ENCODE assay signal across 8 cellular contexts in the genomic region with DNA sequence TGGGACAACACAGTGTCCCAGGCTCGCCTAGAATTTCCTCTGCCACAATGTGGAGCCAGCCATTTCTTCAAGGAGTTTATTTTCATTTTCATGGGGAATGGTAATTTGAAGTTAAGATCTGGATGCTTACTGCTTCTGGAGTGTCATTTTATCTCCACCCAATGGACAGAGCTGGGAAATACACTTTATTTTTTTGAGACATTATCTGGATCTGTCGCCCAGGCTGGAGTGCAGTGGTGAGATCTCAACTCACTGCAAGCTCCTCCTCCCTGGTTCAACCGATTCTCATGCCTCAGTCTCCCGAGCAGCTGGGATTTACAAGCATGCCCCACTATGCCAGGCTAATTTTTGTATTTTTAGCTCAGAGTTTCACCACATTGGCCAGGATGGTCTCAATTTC. TPM values are rescaled to one million over a fixed set of nuclear protein-coding genes. Genes with fewer than 3 reads are reported as not detected.
A peak's percentile ranks its signal among the peaks of the same experiment; 100 is the strongest.
DNase-seq lines count a peak whose midpoint lies in the region; ATAC-seq and TF ChIP-seq lines count a peak whose summit lies in the region.

No MANE protein-coding gene starts in this region.

- in situ Hi-C loops in brain microvascular endothelial cell (cut with HindIII; ENCODE audit: low pct_ligation_motif_present, low sequenced_read_pairs) = no loop called here

- no peaks in the 10 kb centered on the region for H3K9me3 ChIP-seq in spleen

- H3K36me3 Mint-ChIP-seq in immature natural killer cell = peaks cover 0 to 4% (median 0%) of the 10 kb centered on the region in 3 donors

- no peaks in the 10 kb centered on the region for H3K9me3 Mint-ChIP-seq in immature natural killer cell

- peak; percentile 77 for ATAC-seq in GM21786 (IDR thresholded peaks at IDR 0.05; ENCODE audit: unreplicated experiment)

- TF ChIP-seq POLR2A in spleen (IDR thresholded peaks at IDR 0.05) = no peak

- H3K36me3 ChIP-seq in brain microvascular endothelial cell (replicated peaks) (no peaks in the 10 kb centered on the region), spleen (no peaks in the 10 kb centered on the region)

- H3K4me1 Mint-ChIP-seq in immature natural killer cell = peaks cover 3 to 6% of the 10 kb centered on the region in 2 donors

- H3K4me1 ChIP-seq in spleen = peaks cover 0 to 24% (median 12%) of the 10 kb centered on the region in 6 donors

- H3K27me3 ChIP-seq in brain microvascular endothelial cell (replicated peaks) = no peaks in the 10 kb centered on the region
- no peaks in the 10 kb centered on the region for H3K27me3 ChIP-seq in spleen (replicated peaks in 1 of 7)

- no peak overlapping the region for H3K27ac Mint-ChIP-seq in immature natural killer cell

- no peak overlapping the region for H3K4me3 Mint-ChIP-seq in immature natural killer cell

- intact Hi-C loops in spleen (cut with DNase I; ENCODE audit: low total_unique reads) = loop anchor here (5.0 to 10.0 kb wide), 3 partner anchors 46 to 374 kb away; a partner anchor contains a TSS

- TF ChIP-seq CTCF in brain microvascular endothelial cell (IDR thresholded peaks at IDR 0.05; ENCODE audit: low read depth, low read length, missing control alignments) (peak; percentile 59), spleen (IDR thresholded peaks at IDR 0.05 in 8 of 11, conservative IDR thresholded peaks at IDR 0.05 in 3 of 11) (peak; percentile 25 to 85 (median 61))

- H3K4me3 ChIP-seq in brain microvascular endothelial cell (ENCODE audit: low read depth, low read length) (no peak overlapping the region), spleen (no peak overlapping the region)

- DNase-seq in NCI-H510A treated with DMSO at 0.1 percent for 48 hours (lab: John Stamatoyannopoulos, UW) = peak; percentile 0
- no peak for DNase-seq in NCI-H510A (lab: John Stamatoyannopoulos, UW)
- DNase-seq in NCI-H460 (ENCODE audit: extremely low read depth, low read depth) = peak; percentile 60
- DNase-seq in brain microvascular endothelial cell = peak; percentile 68
- peak; percentile 17 to 44 (median 23) for DNase-seq in immature natural killer cell
- no peak for DNase-seq in spleen
- no peak for DNase-seq in NCI-H1930 (lab: John Stamatoyannopoulos, UW)

- 1 to 7% (median 4%) methylated on average over 4 of the region's 4 CpGs for WGBS in spleen, 5 donors

- H3K27ac ChIP-seq in brain microvascular endothelial cell (no peak overlapping the region), spleen (peak overlapping the region in 2 of 8 donors; percentile 9 to 33)

- peaks cover 1 to 6% (median 2%) of the 10 kb centered on the region in 3 donors for H3K27me3 Mint-ChIP-seq in immature natural killer cell (ENCODE audit: low read depth in 3 of 3)

RNA-seq across cellular contexts. Expression of a gene that starts 12.7 kb away (rescaled TPM):
- 39.0 and 43.4 TPM in 2 replicates for total RNA-seq in NCI-H460 (2014; rRNA removed; shearing (Covaris generic))
- polyA plus RNA-seq in NCI-H460 (2014; cell fraction: nucleus; rRNA removed) = 10.3 and 17.2 TPM in 2 replicates
- 1 to 10 TPM; 1.4 to 3.8 (median 3.6) TPM for polyA plus RNA-seq in immature natural killer cell
- 10 to 100 TPM in 2 of 7 donors, 1 to 10 TPM in 5; 7.5 to 13.0 (median 8.8) TPM for total RNA-seq in spleen
- 10 to 100 TPM in 2 of 3 donors, 1 to 10 TPM in 1; 8.3 to 17.8 (median 17.0) TPM for polyA plus RNA-seq in spleen

RNA-seq across cellular contexts. Expression of a gene that starts 25.0 kb away (rescaled TPM):
- 4.9 and 6.2 TPM in 2 replicates for total RNA-seq in NCI-H460 (2014; rRNA removed; shearing (Covaris generic))
- polyA plus RNA-seq in NCI-H460 (2014; cell fraction: nucleus; rRNA removed) = 15.6 and 16.1 TPM in 2 replicates
- under 1 TPM in 2 of 3 donors, not detected in 1; 0.48 to 0.53 TPM for polyA plus RNA-seq in immature natural killer cell
- total RNA-seq in spleen = 1 to 10 TPM; 3.0 to 4.6 (median 3.5) TPM
- 1 to 10 TPM; 1.2 to 1.5 (median 1.3) TPM for polyA plus RNA-seq in spleen

RNA-seq across cellular contexts. Expression of a gene that starts 47.2 kb away (rescaled TPM):
- not detected in 2 replicates for total RNA-seq in NCI-H460 (2014; rRNA removed; shearing (Covaris generic))
- polyA plus RNA-seq in NCI-H460 (2014; cell fraction: nucleus; rRNA removed) = not detected in 2 replicates
- polyA plus RNA-seq in immature natural killer cell (not detected), spleen (not detected)
- not detected for total RNA-seq in spleen

Comparison
In these comparisons a context has a peak if more than half of its experiments do, and no peak if none do; other contexts are left out.
1. DNase-seq: peak in NCI-H510A treated with DMSO at 0.1 percent for 48 hours (single experiment), NCI-H460 (single experiment), brain microvascular endothelial cell (single experiment) and immature natural killer cell (3 of 3); none in NCI-H510A (single experiment), spleen (single experiment) and NCI-H1930 (0 of 2).